ENCODE assay signal across 18 cellular contexts in the genomic region with DNA sequence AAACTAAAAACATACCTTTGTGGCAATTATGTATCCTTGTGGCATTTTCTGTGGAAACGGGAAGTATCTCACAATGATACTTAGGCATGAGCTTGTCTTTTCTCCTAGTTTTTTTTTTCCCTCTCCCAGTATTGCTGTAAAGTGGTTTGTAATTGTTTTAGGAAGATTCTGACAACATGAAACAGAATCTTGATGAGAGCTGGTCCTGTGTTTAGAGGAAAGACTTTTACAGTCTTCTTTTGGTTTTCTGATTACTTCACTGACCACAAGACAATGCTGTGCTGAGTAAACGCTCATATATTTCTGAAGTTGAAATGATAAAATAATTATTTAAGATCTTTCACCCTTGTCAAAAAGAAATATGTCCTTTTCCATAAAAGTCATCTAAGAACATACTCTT.
A peak's percentile ranks its signal among the peaks of the same experiment; 100 is the strongest.
DNase-seq lines count a peak whose midpoint lies in the region; ATAC-seq and TF ChIP-seq lines count a peak whose summit lies in the region.
"Had no signal": no experiment of that assay in that cellular context is flagged by ENCODE, and none has a peak within 500 bp of the region (broad histone marks: within the 10 kb centered on the region; RNA-seq: fewer than 3 reads in every experiment).

No MANE protein-coding gene starts in this region.

- H3K9ac ChIP-seq in SK-N-SH: no peak overlapping the region
- H3K9ac ChIP-seq: BLaER1 had no signal

- POLR2A ChIA-PET in SK-N-SH (lab: Yijun Ruan, JAX): no interaction called here

- no peaks in the 10 kb centered on the region for H3K79me2 ChIP-seq in SK-N-SH (ENCODE audit: insufficient read depth)

- H3F3A ChIP-seq in SK-N-SH (replicated peaks; ENCODE audit: insufficient read depth): no peaks in the 10 kb centered on the region

- H3K9me3 ChIP-seq in SK-N-SH: no peaks in the 10 kb centered on the region
- no peaks in the 10 kb centered on the region for H3K9me3 ChIP-seq in aorta (ENCODE audit: control insufficient read depth, low read length)
- H3K9me3 ChIP-seq: BLaER1, Caco-2 had no signal

- CTCF ChIA-PET in SK-N-SH (lab: Yijun Ruan, JAX): interaction anchor here (0.6 to 1.2 kb wide), 2 partner anchors 10 to 206 kb away, joined by 3 to 4 read pairs; no protein-coding TSS in a partner anchor

- H3K27ac Mint-ChIP-seq in nephron (peak overlapping the region in 2 of 3 experiments; percentile 45 to 52), type B pancreatic cell (peak overlapping the region; percentile 56)
- H3K27ac Mint-ChIP-seq: B cell; CD8-positive, alpha-beta T cell; GM23338 had no signal

- H3K9me3 Mint-ChIP-seq in nephron (no peaks in the 10 kb centered on the region), type B pancreatic cell (no peaks in the 10 kb centered on the region)
- H3K9me3 Mint-ChIP-seq: CD8-positive, alpha-beta T cell; GM23338; H9 had no signal

- H2AFZ ChIP-seq in SK-N-SH (ENCODE audit: low read depth): no peak overlapping the region
- H2AFZ ChIP-seq: GM23338 had no signal

- intact Hi-C loops in aorta (cut with DNase I): no loop called here

- TF ChIP-seq EP300 in SK-N-SH (IDR thresholded peaks at IDR 0.05; ENCODE audit: borderline replicate concordance in 1 of 2, low read depth in 1 of 2, low read length in 1 of 2): no peak

- DNase-seq in SK-N-SH (no peak), type B pancreatic cell (ENCODE audit: extremely low spot score, unreplicated experiment) (no peak), erythroblast (lab: John Stamatoyannopoulos, UW) (no peak), aorta (no peak)
- DNase-seq: Caco-2; CD4-positive, CD25-positive, alpha-beta regulatory T cell; CD8-positive, alpha-beta T cell; DMS153; DND-41; H9 had no signal

- H3K4me3 ChIP-seq in SK-N-SH (ENCODE audit: low read depth in 2 of 2, low read length in 1 of 2) (no peak overlapping the region), aorta (ENCODE audit: low read length in 2 of 2) (no peak overlapping the region)
- H3K4me3 ChIP-seq: BLaER1, GM23338 had no signal

- no peaks in the 10 kb centered on the region for H3K9me2 ChIP-seq in SK-N-SH

- no peak for TF ChIP-seq RAD21 in SK-N-SH (IDR thresholded peaks at IDR 0.05; ENCODE audit: low read length)

- no peak for TF ChIP-seq POLR2A in erythroblast (IDR thresholded peaks at IDR 0.05; ENCODE audit: low read length)

- no peaks in the 10 kb centered on the region for H4K20me1 ChIP-seq in SK-N-SH (ENCODE audit: insufficient read depth)
- H4K20me1 ChIP-seq: BLaER1 had no signal

- no peaks in the 10 kb centered on the region for H3K36me3 Mint-ChIP-seq in nephron (ENCODE audit: low read depth)
- no peaks in the 10 kb centered on the region for H3K36me3 Mint-ChIP-seq in type B pancreatic cell
- H3K36me3 Mint-ChIP-seq: CD4-positive, CD25-positive, alpha-beta regulatory T cell; CD8-positive, alpha-beta T cell had no signal

- H3K27ac ChIP-seq in SK-N-SH (ENCODE audit: low read depth in 2 of 2, low read length in 1 of 2) (peak overlapping the region in 1 of 2 experiments; percentile 65; a peak in 2 of 4 replicates), aorta (ENCODE audit: low read depth in 1 of 2, low read length in 2 of 2) (no peak overlapping the region)
- H3K27ac ChIP-seq: 22Rv1, BLaER1, C4-2B had no signal

- 81% methylated on average over 2 of the region's 2 CpGs for WGBS in SK-N-SH (ENCODE audit: low lambda C conversion rate)
- WGBS in aorta, 2 donors: 91 to 95% methylated on average over 2 of the region's 2 CpGs

- H3K4me1 Mint-ChIP-seq in nephron: peaks cover 26% of the 10 kb centered on the region
- peaks cover 8% of the 10 kb centered on the region for H3K4me1 Mint-ChIP-seq in type B pancreatic cell (ENCODE audit: unreplicated experiment)
- H3K4me1 Mint-ChIP-seq: B cell had no signal

- H3K4me1 ChIP-seq in SK-N-SH (ENCODE audit: control insufficient read depth in 1 of 2, insufficient read depth in 2 of 2, low read depth in 1 of 2, low read length in 1 of 2): peaks cover 0 to 3% of the 10 kb centered on the region in 2 experiments; a peak in 2 of 4 replicates
- peaks cover 0 to 2% of the 10 kb centered on the region in 2 donors for H3K4me1 ChIP-seq in aorta (ENCODE audit: control insufficient read depth in 1 of 2, insufficient read depth in 2 of 2, low read length in 2 of 2)
- H3K4me1 ChIP-seq: BLaER1, Caco-2 had no signal

- TF ChIP-seq CTCF in SK-N-SH (IDR thresholded peaks at IDR 0.05) (no peak), nephron (IDR thresholded peaks at IDR 0.05; ENCODE audit: unreplicated experiment in 3 of 3) (no peak), type B pancreatic cell (conservative IDR thresholded peaks at IDR 0.05) (no peak)

- H3K36me3 ChIP-seq in SK-N-SH (replicated peaks in 1 of 2; ENCODE audit: control insufficient read depth in 1 of 2, insufficient read depth in 2 of 2, low read length in 1 of 2) (no peaks in the 10 kb centered on the region), aorta (ENCODE audit: control insufficient read depth in 1 of 2, insufficient read depth in 2 of 2, low read length in 1 of 2) (no peaks in the 10 kb centered on the region)
- H3K36me3 ChIP-seq: BLaER1 had no signal

- H3K4me3 Mint-ChIP-seq in nephron (no peak overlapping the region), type B pancreatic cell (no peak overlapping the region)
- H3K4me3 Mint-ChIP-seq: B cell; CD4-positive, CD25-positive, alpha-beta regulatory T cell; CD8-positive, alpha-beta T cell; GM23338; H9 had no signal

- no peak for ATAC-seq in SK-N-SH treated with all-trans-retinoic acid at 6 μM for 48 hours
- ATAC-seq in aorta (ENCODE audit: low FRiP score): no peak
- ATAC-seq: CD8-positive, alpha-beta T cell; HCT116 had no signal

- no peaks in the 10 kb centered on the region for H3K27me3 ChIP-seq in SK-N-SH (ENCODE audit: insufficient read depth)
- no peaks in the 10 kb centered on the region for H3K27me3 ChIP-seq in aorta (ENCODE audit: control insufficient read depth in 1 of 2, insufficient read depth in 2 of 2, low read length in 1 of 2)
- H3K27me3 ChIP-seq: BLaER1 had no signal

- peaks cover 16% of the 10 kb centered on the region for H3K27me3 Mint-ChIP-seq in nephron (ENCODE audit: low read depth)
- H3K27me3 Mint-ChIP-seq in type B pancreatic cell: peaks cover 6% of the 10 kb centered on the region
- H3K27me3 Mint-ChIP-seq: B cell; CD4-positive, CD25-positive, alpha-beta regulatory T cell had no signal

- no peak overlapping the region for H3K4me2 ChIP-seq in SK-N-SH
- H3K4me2 ChIP-seq: BLaER1, GM23338 had no signal

TF ChIP-seq in SK-N-SH treated with all-trans-retinoic acid at 6 μM for 48 hours, 23 proteins besides CTCF, POLR2A, EP300 and RAD21:
- TF ChIP-seq, protein P1, sequence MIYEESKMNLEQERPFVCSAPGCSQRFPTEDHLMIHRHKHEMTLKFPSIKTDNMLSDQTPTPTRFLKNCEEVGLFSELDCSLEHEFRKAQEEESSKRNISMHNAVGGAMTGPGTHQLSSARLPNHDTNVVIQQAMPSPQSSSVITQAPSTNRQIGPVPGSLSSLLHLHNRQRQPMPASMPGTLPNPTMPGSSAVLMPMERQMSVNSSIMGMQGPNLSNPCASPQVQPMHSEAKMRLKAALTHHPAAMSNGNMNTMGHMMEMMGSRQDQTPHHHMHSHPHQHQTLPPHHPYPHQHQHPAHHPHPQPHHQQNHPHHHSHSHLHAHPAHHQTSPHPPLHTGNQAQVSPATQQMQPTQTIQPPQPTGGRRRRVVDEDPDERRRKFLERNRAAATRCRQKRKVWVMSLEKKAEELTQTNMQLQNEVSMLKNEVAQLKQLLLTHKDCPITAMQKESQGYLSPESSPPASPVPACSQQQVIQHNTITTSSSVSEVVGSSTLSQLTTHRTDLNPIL (CRISPR knock-in tag; IDR thresholded peaks at IDR 0.05; ENCODE audit: low read depth): 0 out of 2 replicates have a peak, but pooled peaks have one; percentile 18
- TF ChIP-seq SNAI2 (CRISPR knock-in tag; IDR thresholded peaks at IDR 0.05) (no peak), BACH2 (CRISPR knock-in tag; IDR thresholded peaks at IDR 0.05; ENCODE audit: borderline replicate concordance) (no peak), ISL1 (CRISPR knock-in tag; IDR thresholded peaks at IDR 0.05) (peak; percentile 52; the same call in 1 of the 2 replicates)

TF ChIP-seq in SK-N-SH, 30 proteins besides CTCF, POLR2A, EP300 and RAD21 (continues in another document):
- TF ChIP-seq FOXJ3 (CRISPR knock-in tag; IDR thresholded peaks at IDR 0.05): no peak
- TF ChIP-seq NFIC (IDR thresholded peaks at IDR 0.05; ENCODE audit: borderline replicate concordance): no peak
- TF ChIP-seq, protein P2, sequence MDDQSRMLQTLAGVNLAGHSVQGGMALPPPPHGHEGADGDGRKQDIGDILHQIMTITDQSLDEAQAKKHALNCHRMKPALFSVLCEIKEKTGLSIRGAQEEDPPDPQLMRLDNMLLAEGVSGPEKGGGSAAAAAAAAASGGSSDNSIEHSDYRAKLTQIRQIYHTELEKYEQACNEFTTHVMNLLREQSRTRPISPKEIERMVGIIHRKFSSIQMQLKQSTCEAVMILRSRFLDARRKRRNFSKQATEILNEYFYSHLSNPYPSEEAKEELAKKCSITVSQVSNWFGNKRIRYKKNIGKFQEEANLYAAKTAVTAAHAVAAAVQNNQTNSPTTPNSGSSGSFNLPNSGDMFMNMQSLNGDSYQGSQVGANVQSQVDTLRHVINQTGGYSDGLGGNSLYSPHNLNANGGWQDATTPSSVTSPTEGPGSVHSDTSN (IDR thresholded peaks at IDR 0.05): no peak
- no peak for TF ChIP-seq SIN3A (IDR thresholded peaks at IDR 0.05; ENCODE audit: borderline replicate concordance, low read depth, low read length)
- TF ChIP-seq, protein P3, sequence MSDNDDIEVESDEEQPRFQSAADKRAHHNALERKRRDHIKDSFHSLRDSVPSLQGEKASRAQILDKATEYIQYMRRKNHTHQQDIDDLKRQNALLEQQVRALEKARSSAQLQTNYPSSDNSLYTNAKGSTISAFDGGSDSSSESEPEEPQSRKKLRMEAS (IDR thresholded peaks at IDR 0.05; ENCODE audit: low read depth): no peak
- no peak for TF ChIP-seq TAF1 (IDR thresholded peaks at IDR 0.05; ENCODE audit: borderline replicate concordance, low read depth, low read length)
- no peak for TF ChIP-seq MEF2A (IDR thresholded peaks at IDR 0.05; ENCODE audit: borderline replicate concordance, low read depth)
- TF ChIP-seq ELF1 (IDR thresholded peaks at IDR 0.05): no peak
